ENCODE assay signal across 8 cellular contexts in the genomic region with DNA sequence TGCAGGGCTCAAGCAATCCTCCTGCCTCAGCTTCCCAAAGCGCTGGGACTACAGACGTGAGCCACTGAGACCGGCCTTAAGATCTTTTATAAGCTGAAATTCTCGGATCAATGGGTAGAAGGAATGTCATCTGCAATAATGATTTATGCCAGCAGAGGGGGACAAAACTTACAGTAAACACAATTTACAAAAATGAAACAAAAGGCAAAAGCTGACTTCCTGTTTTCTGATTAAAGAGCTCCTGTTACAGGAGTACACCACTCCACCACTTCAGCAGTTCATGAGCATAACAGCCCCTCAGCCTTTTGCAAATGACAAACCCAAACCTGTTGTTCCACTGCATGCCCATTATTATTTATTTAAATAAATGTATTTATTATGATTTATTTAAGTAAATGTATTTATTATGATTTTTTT.
DNase-seq lines count a peak whose midpoint lies in the region; ATAC-seq and TF ChIP-seq lines count a peak whose summit lies in the region.

No MANE protein-coding gene starts in this region.

- ATAC-seq in GM21390 (IDR thresholded peaks at IDR 0.05; ENCODE audit: unreplicated experiment): peak; percentile 94
- ATAC-seq in HG03575 (IDR thresholded peaks at IDR 0.05; ENCODE audit: extremely low read depth, insufficient number of reproducible peaks, low FRiP score, unreplicated experiment): peak; percentile 63

- TF ChIP-seq CTCF in testis (IDR thresholded peaks at IDR 0.05): peak; percentile 51 to 71 (median 58)

- DNase-seq in activated naive CD4-positive, alpha-beta T cell treated with anti-CD3 and anti-CD28 coated beads, Interleukin-2, amount 10 ng/mL, durations not matched to agents 7 days and 5 days: peak; percentile 49
- no peak for DNase-seq in activated naive CD4-positive, alpha-beta T cell treated with Interleukin-2 at 50 U/mL for 16 hours
- DNase-seq in NOMO-1 treated with dmso at 0.1 percent for 144 hours (lab: John Stamatoyannopoulos, UW; ENCODE audit: unreplicated experiment) (peak; percentile 12), amniotic epithelial cell (ENCODE audit: low read depth) (peak; percentile 65), kidney glomerular epithelial cell (lab: John Stamatoyannopoulos, UW) (peak; percentile 76), testis (peak; percentile 28)

- H3K36me3 ChIP-seq in testis (ENCODE audit: low read depth, missing control alignments): no peaks in the 10 kb centered on the region

- H3K36me3 Mint-ChIP-seq in activated naive CD4-positive, alpha-beta T cell treated with anti-CD3 and anti-CD28 coated beads, Interleukin-2, amount 10 ng/mL, durations not matched to agents 7 days and 5 days: no peaks in the 10 kb centered on the region

- peak overlapping the region; percentile 77 for H3K27ac Mint-ChIP-seq in activated naive CD4-positive, alpha-beta T cell treated with anti-CD3 and anti-CD28 coated beads, Interleukin-2, amount 10 ng/mL, durations not matched to agents 7 days and 5 days

- H3K27ac ChIP-seq in testis: no peak overlapping the region

- no peaks in the 10 kb centered on the region for H3K9me3 Mint-ChIP-seq in activated naive CD4-positive, alpha-beta T cell treated with anti-CD3 and anti-CD28 coated beads, Interleukin-2, amount 10 ng/mL, durations not matched to agents 7 days and 5 days

- no peaks in the 10 kb centered on the region for H3K4me1 ChIP-seq in testis

- WGBS in testis, 2 donors: 49 to 52% methylated on average over 4 of the region's 4 CpGs

- no peaks in the 10 kb centered on the region for H3K9me3 ChIP-seq in testis

- no peak overlapping the region for H3K4me3 ChIP-seq in testis

- no peak for TF ChIP-seq POLR2A in testis (IDR thresholded peaks at IDR 0.05)

- intact Hi-C loops in testis (cut with DNase I; ENCODE audit: low total_unique reads): loop anchor here (10.0 kb wide), 1 partner anchor 98 kb away; a partner anchor contains a TSS

- H3K4me3 Mint-ChIP-seq in activated naive CD4-positive, alpha-beta T cell treated with anti-CD3 and anti-CD28 coated beads, Interleukin-2, amount 10 ng/mL, durations not matched to agents 7 days and 5 days: no peak overlapping the region

- CTCF ChIA-PET in activated naive CD4-positive, alpha-beta T cell treated with anti-CD3 and anti-CD28 coated beads, Interleukin-2, amount 10 ng/mL, durations not matched to agents 7 days and 5 days (lab: Charles Lee): interaction anchor here (0.6 to 3.9 kb wide), 33 partner anchors 10 to 247 kb away, joined by 3 to 49 read pairs (median 4); a partner anchor contains a TSS

- H3K27me3 ChIP-seq in testis: no peaks in the 10 kb centered on the region

- H3K4me1 Mint-ChIP-seq in activated naive CD4-positive, alpha-beta T cell treated with anti-CD3 and anti-CD28 coated beads, Interleukin-2, amount 10 ng/mL, durations not matched to agents 7 days and 5 days: peaks cover 37% of the 10 kb centered on the region

- peaks cover 15% of the 10 kb centered on the region for H3K27me3 Mint-ChIP-seq in activated naive CD4-positive, alpha-beta T cell treated with anti-CD3 and anti-CD28 coated beads, Interleukin-2, amount 10 ng/mL, durations not matched to agents 7 days and 5 days
